In genomic region chrX:54639346-54640102, GRCh38 we compare ENCODE assay signal across 8 cellular contexts.
DNase-seq lines count a peak whose midpoint lies in the region; ATAC-seq and TF ChIP-seq lines count a peak whose summit lies in the region.

No MANE protein-coding gene starts in this region.

- TF ChIP-seq CTCF in DND-41 (IDR thresholded peaks at IDR 0.05; ENCODE audit: borderline replicate concordance, extremely low read depth, low read length, poor library complexity, severe bottlenecking) (peak; percentile 40), Panc1 (IDR thresholded peaks at IDR 0.05) (peak; percentile 82), esophagus muscularis mucosa (IDR thresholded peaks at IDR 0.05) (peak; percentile 50 to 67 (median 56))

- H3K4me3 Mint-ChIP-seq in activated T-cell treated with anti-CD3 and anti-CD28 coated beads, Interleukin-2, amount 50 U/mL, for 72 hours = peak overlapping the region; percentile 87 to 94

- H3K27me3 Mint-ChIP-seq in activated T-cell treated with anti-CD3 and anti-CD28 coated beads, Interleukin-2, amount 50 U/mL, for 72 hours (ENCODE audit: low read depth) = no peaks in the 10 kb centered on the region

- BruUV-seq in Panc1 (replicated peaks; lab: Mats Ljungman, UMichigan) = TSS peak; percentile 38

- H3K9ac ChIP-seq in DND-41 (ENCODE audit: low read depth, low read length) = peak overlapping the region; percentile 64

- no peaks in the 10 kb centered on the region for H3K79me2 ChIP-seq in DND-41 (ENCODE audit: insufficient read depth, low read length)

- H3K36me3 ChIP-seq in DND-41 (ENCODE audit: insufficient read depth, low read length) (no peaks in the 10 kb centered on the region), KOPT-K1 (ENCODE audit: insufficient read depth, low read length) (no peaks in the 10 kb centered on the region), Panc1 (ENCODE audit: control insufficient read depth, insufficient read depth, low read length) (no peaks in the 10 kb centered on the region), esophagus muscularis mucosa (no peaks in the 10 kb centered on the region), muscle layer of duodenum (ENCODE audit: control insufficient read depth in 1 of 2, insufficient read depth in 2 of 2, low read length in 2 of 2) (peaks cover 0 to 3% of the 10 kb centered on the region in 2 donors)

- H3K27ac Mint-ChIP-seq in activated T-cell treated with anti-CD3 and anti-CD28 coated beads, Interleukin-2, amount 50 U/mL, for 72 hours = peak overlapping the region; percentile 98

- intact Hi-C loops in Panc1 (cut with micrococcal nuclease; ENCODE audit: unreplicated experiment) (loop anchor here (10.0 kb wide), 2 partner anchors 145 to 425 kb away; no protein-coding TSS in a partner anchor), esophagus muscularis mucosa (cut with DNase I) (loop anchor here (2.0 to 10.0 kb wide), 4 partner anchors 169 to 595 kb away; partner anchors contain the start of gene PHF8)

- ATAC-seq in DND-41 (ENCODE audit: insufficient read depth, low read depth) = peak; percentile 91
- ATAC-seq in GM21825 (IDR thresholded peaks at IDR 0.05; ENCODE audit: unreplicated experiment) = peak; percentile 94
- peak; percentile 99 for ATAC-seq in Panc1
- peak; percentile 96 for ATAC-seq in activated T-cell treated with anti-CD3 and anti-CD28 coated beads, Interleukin-2, amount 50 U/mL, for 72 hours (replicated peaks in 1 of 2)

- H3K27me3 ChIP-seq in DND-41 (ENCODE audit: insufficient read depth, low read length, poor library complexity) (no peaks in the 10 kb centered on the region), Panc1 (ENCODE audit: control insufficient read depth, insufficient read depth, low read length) (no peaks in the 10 kb centered on the region), esophagus muscularis mucosa (no peaks in the 10 kb centered on the region), muscle layer of duodenum (ENCODE audit: low read depth, low read length) (no peaks in the 10 kb centered on the region)

- H3K36me3 Mint-ChIP-seq in activated T-cell treated with anti-CD3 and anti-CD28 coated beads, Interleukin-2, amount 50 U/mL, for 72 hours (ENCODE audit: insufficient read depth in 2 of 2) = peaks cover 3 to 4% of the 10 kb centered on the region in 2 donors

- TF ChIP-seq POLR2A in esophagus muscularis mucosa (IDR thresholded peaks at IDR 0.05; ENCODE audit: low read depth) = no peak

- CTCF ChIA-PET in Panc1 (lab: Charles Lee) = interaction anchor here (0.6 to 0.8 kb wide), 2 partner anchors 76 to 372 kb away, joined by 3 to 5 read pairs; no protein-coding TSS in a partner anchor

- no peak for TF ChIP-seq EP300 in esophagus muscularis mucosa (IDR thresholded peaks at IDR 0.05)

- 27% methylated on average over 46 of the region's 47 CpGs for WGBS in esophagus muscularis mucosa

- in situ Hi-C loops in Panc1 (cut with HindIII; ENCODE audit: low pct_unique_long_range_greater_than_20kb, low sequenced_read_pairs) = no loop called here

- POLR2A ChIA-PET in Panc1 (lab: Charles Lee) = interaction anchor here (0.6 to 0.9 kb wide), 2 partner anchors 21 to 164 kb away, joined by 3 read pairs; no protein-coding TSS in a partner anchor

- H3K27ac ChIP-seq in DND-41 (ENCODE audit: low read length) (peak overlapping the region; percentile 97), KOPT-K1 (ENCODE audit: low read depth, low read length, poor library complexity, severe bottlenecking) (peak overlapping the region; percentile 85), Panc1 (ENCODE audit: low read length) (peak overlapping the region; percentile 97), esophagus muscularis mucosa (replicated peaks in 1 of 4) (peak overlapping the region; percentile 82 to 90 (median 86)), muscle layer of duodenum (ENCODE audit: low read length) (peak overlapping the region; percentile 93)

- H3K4me1 ChIP-seq in DND-41 (ENCODE audit: insufficient read depth, low read length) (peaks cover 19% of the 10 kb centered on the region), Panc1 (ENCODE audit: control insufficient read depth, insufficient read depth, low read length) (peaks cover 4% of the 10 kb centered on the region; the same call in 1 of the 2 replicates), esophagus muscularis mucosa (peaks cover 0 to 7% (median 3%) of the 10 kb centered on the region in 4 donors), muscle layer of duodenum (ENCODE audit: control insufficient read depth in 1 of 2, insufficient read depth in 2 of 2, low read length in 2 of 2) (no peaks in the 10 kb centered on the region)

- H3K9me3 ChIP-seq in DND-41 (ENCODE audit: insufficient read depth, low read length, severe bottlenecking) (no peaks in the 10 kb centered on the region), KOPT-K1 (ENCODE audit: insufficient read depth, low read length, poor library complexity, severe bottlenecking) (no peaks in the 10 kb centered on the region), Panc1 (ENCODE audit: control insufficient read depth, insufficient read depth, low read depth, low read length) (no peaks in the 10 kb centered on the region), esophagus muscularis mucosa (no peaks in the 10 kb centered on the region), muscle layer of duodenum (ENCODE audit: control insufficient read depth in 1 of 2, low read length in 2 of 2) (no peaks in the 10 kb centered on the region)

- H2AFZ ChIP-seq in DND-41 (ENCODE audit: low read depth, low read length) = peak overlapping the region; percentile 76

- DNase-seq in DND-41 (peak; percentile 96), Panc1 (ENCODE audit: low read depth, low spot score) (peak; percentile 88), esophagus muscularis mucosa (ENCODE audit: extremely low spot score) (peak; percentile 97)
- DNase-seq in activated T-cell treated with anti-CD3 and anti-CD28 coated beads, Interleukin-2, amount 50 U/mL, for 72 hours = peak; percentile 91 to 96
- DNase-seq in stimulated activated CD8-positive, alpha-beta memory T cell treated with anti-CD3 and anti-CD28 coated beads, Interleukin-7, amount 100 ng/mL, for 24 hours (ENCODE audit: low read depth) = peak; percentile 81

- H3K4me3 ChIP-seq in DND-41 (ENCODE audit: low read depth in 1 of 2, low read length in 2 of 2) (peak overlapping the region; percentile 15 to 56; a peak in 3 of 4 replicates), Panc1 (ENCODE audit: low read depth in 2 of 2, low read length in 2 of 2) (peak overlapping the region; percentile 57 to 65), esophagus muscularis mucosa (peak overlapping the region; percentile 47 to 62 (median 54)), muscle layer of duodenum (ENCODE audit: low read depth in 1 of 2, low read length in 2 of 2) (peak overlapping the region; percentile 49 to 61)

- H3K9me3 Mint-ChIP-seq in activated T-cell treated with anti-CD3 and anti-CD28 coated beads, Interleukin-2, amount 50 U/mL, for 72 hours = peaks cover 0 to 1% of the 10 kb centered on the region in 2 donors

- H3K4me1 Mint-ChIP-seq in activated T-cell treated with anti-CD3 and anti-CD28 coated beads, Interleukin-2, amount 50 U/mL, for 72 hours (ENCODE audit: low read depth) = no peaks in the 10 kb centered on the region

- peak overlapping the region; percentile 58 for H3K4me2 ChIP-seq in DND-41 (ENCODE audit: insufficient read depth, low read length)

- no peaks in the 10 kb centered on the region for H4K20me1 ChIP-seq in DND-41 (ENCODE audit: insufficient read depth, low read length)

Comparison
In these comparisons a context has a peak if more than half of its experiments do, and no peak if none do; other contexts are left out.
1. Peak in every context shown above with its lines: DNase-seq, ATAC-seq, H3K4me3 ChIP-seq and H3K27ac ChIP-seq.